ENCODE assay signal across 28 cellular contexts in the genomic region with DNA sequence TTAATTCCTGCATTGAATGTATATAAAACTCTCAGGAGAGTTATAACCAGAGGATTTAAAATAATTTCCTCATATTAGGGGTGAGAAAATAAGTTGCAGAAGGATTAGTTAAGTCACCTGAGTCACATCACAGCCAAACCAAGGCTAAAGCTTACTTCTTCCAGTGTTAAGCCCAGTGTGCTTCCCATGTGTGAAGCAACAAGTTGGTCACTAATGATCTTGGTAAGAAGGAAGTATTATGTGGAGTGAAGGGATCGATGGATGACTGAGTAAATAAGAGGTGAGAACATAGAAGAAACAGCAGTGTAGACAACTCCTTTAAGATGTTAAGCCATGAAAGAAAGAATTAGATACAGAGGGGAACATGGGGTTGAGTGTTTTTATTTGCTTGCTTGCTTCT. TPM values are rescaled to one million over a fixed set of nuclear protein-coding genes. Genes with fewer than 3 reads are reported as not detected.
A peak's percentile ranks its signal among the peaks of the same experiment; 100 is the strongest.
DNase-seq lines count a peak whose midpoint lies in the region; ATAC-seq and TF ChIP-seq lines count a peak whose summit lies in the region.
"Had no signal": no experiment of that assay in that cellular context is flagged by ENCODE, and none has a peak within 500 bp of the region (broad histone marks: within the 10 kb centered on the region; RNA-seq: fewer than 3 reads in every experiment).

No MANE protein-coding gene starts in this region.

- H3K4me3 ChIP-seq in CD4-positive, CD25-positive, alpha-beta regulatory T cell (ENCODE audit: low read depth, low read length): no peak overlapping the region
- H3K4me3 ChIP-seq: esophagus muscularis mucosa, left ventricle myocardium inferior, SJCRH30, skin epidermis, thyroid gland had no signal

- ATAC-seq in CD4-positive, CD25-positive, alpha-beta regulatory T cell (ENCODE audit: low read depth in 2 of 2): no peak
- ATAC-seq in GM21528 (IDR thresholded peaks at IDR 0.05; ENCODE audit: low FRiP score, unreplicated experiment): no peak

- no peaks in the 10 kb centered on the region for H3K27me3 ChIP-seq in CD4-positive, CD25-positive, alpha-beta regulatory T cell (ENCODE audit: control insufficient read depth, insufficient read depth, low read length)
- H3K27me3 ChIP-seq: esophagus muscularis mucosa, SJCRH30, thyroid gland had no signal

- peaks cover 17% of the 10 kb centered on the region for H3K36me3 Mint-ChIP-seq in CD4-positive, CD25-positive, alpha-beta regulatory T cell
- peaks cover 53% of the 10 kb centered on the region for H3K36me3 Mint-ChIP-seq in activated T-helper 2 cell treated with anti-CD3 and anti-CD28 coated beads, Interferon-gamma antibody, Interleukin-2, Interleukin-4, amounts not matched to agents 10 μg/mL and 5 μg/mL and 100 μg/mL, durations not matched to agents 14 hours and 24 hours and 36 hours (ENCODE audit: low read depth)
- H3K36me3 Mint-ChIP-seq in osteocyte (ENCODE audit: unreplicated experiment): peaks cover 5% of the 10 kb centered on the region
- H3K36me3 Mint-ChIP-seq: brain had no signal

- H3K4me1 ChIP-seq in CD4-positive, CD25-positive, alpha-beta regulatory T cell (ENCODE audit: control insufficient read depth, insufficient read depth, low read length, poor library complexity, severe bottlenecking): peaks cover 9% of the 10 kb centered on the region
- H3K4me1 ChIP-seq: esophagus muscularis mucosa, SJCRH30 had no signal

- H3K9me3 Mint-ChIP-seq in CD4-positive, CD25-positive, alpha-beta regulatory T cell: no peaks in the 10 kb centered on the region
- H3K9me3 Mint-ChIP-seq in activated T-helper 2 cell treated with anti-CD3 and anti-CD28 coated beads, Interferon-gamma antibody, Interleukin-2, Interleukin-4, amounts not matched to agents 10 μg/mL and 5 μg/mL and 100 μg/mL, durations not matched to agents 14 hours and 24 hours and 36 hours: no peaks in the 10 kb centered on the region
- no peaks in the 10 kb centered on the region for H3K9me3 Mint-ChIP-seq in osteocyte (ENCODE audit: unreplicated experiment)
- H3K9me3 Mint-ChIP-seq: brain had no signal

- H3K27ac ChIP-seq in CD4-positive, CD25-positive, alpha-beta regulatory T cell (ENCODE audit: insufficient read depth, low read length, poor library complexity, severe bottlenecking): no peak overlapping the region
- H3K27ac ChIP-seq: esophagus muscularis mucosa, left ventricle myocardium inferior, SJCRH30, thyroid gland, VCaP had no signal

- no peak for TF ChIP-seq CTCF in osteocyte (IDR thresholded peaks at IDR 0.05)

- H3K36me3 ChIP-seq in CD4-positive, CD25-positive, alpha-beta regulatory T cell (ENCODE audit: control insufficient read depth, insufficient read depth, low read length): peaks cover 19% of the 10 kb centered on the region
- H3K36me3 ChIP-seq: left ventricle myocardium inferior, SJCRH30, thyroid gland had no signal

- intact Hi-C loops in activated T-helper 2 cell treated with anti-CD3 and anti-CD28 coated beads, Interferon-gamma antibody, Interleukin-2, Interleukin-4, amounts not matched to agents 10 μg/mL and 5 μg/mL and 100 μg/mL, durations not matched to agents 14 hours and 24 hours and 36 hours (cut with micrococcal nuclease): no loop called here

- peaks cover 22 to 48% (median 27%) of the 10 kb centered on the region in 4 donors for H3K4me1 Mint-ChIP-seq in CD4-positive, CD25-positive, alpha-beta regulatory T cell
- peaks cover 27% of the 10 kb centered on the region for H3K4me1 Mint-ChIP-seq in activated T-helper 2 cell treated with anti-CD3 and anti-CD28 coated beads, Interferon-gamma antibody, Interleukin-2, Interleukin-4, amounts not matched to agents 10 μg/mL and 5 μg/mL and 100 μg/mL, durations not matched to agents 14 hours and 24 hours and 36 hours (ENCODE audit: low read depth)
- no peaks in the 10 kb centered on the region for H3K4me1 Mint-ChIP-seq in osteocyte (ENCODE audit: unreplicated experiment)
- H3K4me1 Mint-ChIP-seq: brain had no signal

- peak; percentile 5 for DNase-seq in NCI-H82 (lab: John Stamatoyannopoulos, UW)
- DNase-seq in NCI-H82 treated with DMSO at 0.1 percent for 48 hours (lab: John Stamatoyannopoulos, UW; ENCODE audit: unreplicated experiment): no peak
- no peak for DNase-seq in CD4-positive, CD25-positive, alpha-beta regulatory T cell
- no peak for DNase-seq in activated T-helper 2 cell treated with anti-CD3 and anti-CD28 coated beads, Interferon-gamma antibody, Interleukin-2, Interleukin-4, amounts not matched to agents 10 μg/mL and 5 μg/mL and 100 μg/mL, durations not matched to agents 14 hours and 24 hours and 36 hours (ENCODE audit: low spot score)
- peak; percentile 8 for DNase-seq in osteocyte (ENCODE audit: extremely low spot score, unreplicated experiment)
- DNase-seq in GF-D8 (lab: John Stamatoyannopoulos, UW): no peak
- no peak for DNase-seq in NCI-H2029 (lab: John Stamatoyannopoulos, UW)
- DNase-seq: 8988T; activated CD8-positive, alpha-beta memory T cell treated with anti-CD3 and anti-CD28 coated beads for 24 hours; effector CD8-positive, alpha-beta T cell; H7; hippocampal formation; IMR-90; left ventricle myocardium inferior; midbrain; NCI-H1105; NCI-H2107; NCI-H446 treated with DMSO at 0.1 percent for 48 hours; SJCRH30; stimulated activated CD4-positive, alpha-beta T cell treated with anti-CD3 and anti-CD28 coated beads, Interleukin-1b, Interleukin-23, amount 100 ng/mL, for 48 hours; thyroid gland had no signal

- H3K27ac Mint-ChIP-seq in CD4-positive, CD25-positive, alpha-beta regulatory T cell: peak overlapping the region; percentile 58 to 91 (median 70)
- H3K27ac Mint-ChIP-seq in activated T-helper 2 cell treated with anti-CD3 and anti-CD28 coated beads, Interferon-gamma antibody, Interleukin-2, Interleukin-4, amounts not matched to agents 10 μg/mL and 5 μg/mL and 100 μg/mL, durations not matched to agents 14 hours and 24 hours and 36 hours: peak overlapping the region; percentile 19
- H3K27ac Mint-ChIP-seq in osteocyte (ENCODE audit: unreplicated experiment): no peak overlapping the region

- no peaks in the 10 kb centered on the region for H3K9me3 ChIP-seq in CD4-positive, CD25-positive, alpha-beta regulatory T cell (ENCODE audit: control insufficient read depth in 2 of 2, low read length in 2 of 2)
- H3K9me3 ChIP-seq: esophagus muscularis mucosa, left ventricle myocardium inferior, SJCRH30, thyroid gland had no signal

- no peaks in the 10 kb centered on the region for H3K27me3 Mint-ChIP-seq in CD4-positive, CD25-positive, alpha-beta regulatory T cell
- H3K27me3 Mint-ChIP-seq in activated T-helper 2 cell treated with anti-CD3 and anti-CD28 coated beads, Interferon-gamma antibody, Interleukin-2, Interleukin-4, amounts not matched to agents 10 μg/mL and 5 μg/mL and 100 μg/mL, durations not matched to agents 14 hours and 24 hours and 36 hours (ENCODE audit: low read depth): no peaks in the 10 kb centered on the region
- no peaks in the 10 kb centered on the region for H3K27me3 Mint-ChIP-seq in osteocyte (ENCODE audit: unreplicated experiment)
- H3K27me3 Mint-ChIP-seq: brain had no signal

- H3K4me3 Mint-ChIP-seq in CD4-positive, CD25-positive, alpha-beta regulatory T cell: no peak overlapping the region
- no peak overlapping the region for H3K4me3 Mint-ChIP-seq in activated T-helper 2 cell treated with anti-CD3 and anti-CD28 coated beads, Interferon-gamma antibody, Interleukin-2, Interleukin-4, amounts not matched to agents 10 μg/mL and 5 μg/mL and 100 μg/mL, durations not matched to agents 14 hours and 24 hours and 36 hours (ENCODE audit: low read depth)
- no peak overlapping the region for H3K4me3 Mint-ChIP-seq in osteocyte (ENCODE audit: unreplicated experiment)
- H3K4me3 Mint-ChIP-seq: brain had no signal

RNA-seq across cellular contexts. Expression of a gene that starts 20.6 kb away (rescaled TPM):
- not detected for total RNA-seq in CD4-positive, CD25-positive, alpha-beta regulatory T cell
- under 1 TPM; 0.10 to 0.99 (median 0.33) TPM for polyA plus RNA-seq in CD4-positive, CD25-positive, alpha-beta regulatory T cell
- total RNA-seq in activated T-helper 2 cell treated with anti-CD3 and anti-CD28 coated beads, Interferon-gamma antibody, Interleukin-2, Interleukin-4, amounts not matched to agents 10 μg/mL and 5 μg/mL and 100 μg/mL, durations not matched to agents 14 hours and 24 hours and 36 hours: 0.23 and 0.34 TPM in 2 replicates
- 0.16 and 0.24 TPM in 2 replicates for total RNA-seq in osteocyte
- total RNA-seq: frontal cortex; IMR-90; T-helper 2 cell treated with Interferon-gamma antibody and Interleukin-4, amounts not matched to agents 100 ng/mL and 5 ng/mL, for 36 hours had no signal

RNA-seq across cellular contexts. Expression of a gene that starts 29.9 kb away (rescaled TPM):
- total RNA-seq in CD4-positive, CD25-positive, alpha-beta regulatory T cell: 9.4 TPM
- 10 to 100 TPM in 1 of 4 donors, 1 to 10 TPM in 3; 7.5 to 10.3 (median 8.8) TPM for polyA plus RNA-seq in CD4-positive, CD25-positive, alpha-beta regulatory T cell
- 9.0 and 10.3 TPM in 2 replicates for total RNA-seq in activated T-helper 2 cell treated with anti-CD3 and anti-CD28 coated beads, Interferon-gamma antibody, Interleukin-2, Interleukin-4, amounts not matched to agents 10 μg/mL and 5 μg/mL and 100 μg/mL, durations not matched to agents 14 hours and 24 hours and 36 hours
- 25.9 and 27.9 TPM in 2 replicates for total RNA-seq in osteocyte

RNA-seq across cellular contexts. Expression of a gene that starts 49.0 kb away (rescaled TPM):
- 141 TPM for total RNA-seq in CD4-positive, CD25-positive, alpha-beta regulatory T cell
- 10 to 100 TPM; 10.7 to 21.4 (median 17.4) TPM for polyA plus RNA-seq in CD4-positive, CD25-positive, alpha-beta regulatory T cell
- total RNA-seq in activated T-helper 2 cell treated with anti-CD3 and anti-CD28 coated beads, Interferon-gamma antibody, Interleukin-2, Interleukin-4, amounts not matched to agents 10 μg/mL and 5 μg/mL and 100 μg/mL, durations not matched to agents 14 hours and 24 hours and 36 hours: 107 and 108 TPM in 2 replicates
- total RNA-seq in osteocyte: 50.7 and 52.9 TPM in 2 replicates

Comparison
In these comparisons a context has a peak if more than half of its experiments do, and no peak if none do; other contexts are left out.
1. DNase-seq: peak in NCI-H82 (single experiment) and osteocyte (single experiment); none in NCI-H82 treated with DMSO at 0.1 percent for 48 hours (single experiment), CD4-positive, CD25-positive, alpha-beta regulatory T cell (0 of 3), activated T-helper 2 cell treated with anti-CD3 and anti-CD28 coated beads, Interferon-gamma antibody, Interleukin-2, Interleukin-4, amounts not matched to agents 10 μg/mL and 5 μg/mL and 100 μg/mL, durations not matched to agents 14 hours and 24 hours and 36 hours (single experiment), GF-D8 (single experiment) and NCI-H2029 (single experiment).